Comparison of ENCODE assay signal across 1 cellular context in genomic region chr12:6752931-6753771, GRCh38.
TF ChIP-seq lines count a peak whose summit lies in the region.

Gene MLF2 (minus strand): TSS chr12:6753141. CDS start chr12:6752334, 807 bp downstream.

TF ChIP-seq in K562, 482 proteins besides CTCF, POLR2A, EP300 and RAD21 (continued from another document and continues in another):
- TF ChIP-seq, protein P1, sequence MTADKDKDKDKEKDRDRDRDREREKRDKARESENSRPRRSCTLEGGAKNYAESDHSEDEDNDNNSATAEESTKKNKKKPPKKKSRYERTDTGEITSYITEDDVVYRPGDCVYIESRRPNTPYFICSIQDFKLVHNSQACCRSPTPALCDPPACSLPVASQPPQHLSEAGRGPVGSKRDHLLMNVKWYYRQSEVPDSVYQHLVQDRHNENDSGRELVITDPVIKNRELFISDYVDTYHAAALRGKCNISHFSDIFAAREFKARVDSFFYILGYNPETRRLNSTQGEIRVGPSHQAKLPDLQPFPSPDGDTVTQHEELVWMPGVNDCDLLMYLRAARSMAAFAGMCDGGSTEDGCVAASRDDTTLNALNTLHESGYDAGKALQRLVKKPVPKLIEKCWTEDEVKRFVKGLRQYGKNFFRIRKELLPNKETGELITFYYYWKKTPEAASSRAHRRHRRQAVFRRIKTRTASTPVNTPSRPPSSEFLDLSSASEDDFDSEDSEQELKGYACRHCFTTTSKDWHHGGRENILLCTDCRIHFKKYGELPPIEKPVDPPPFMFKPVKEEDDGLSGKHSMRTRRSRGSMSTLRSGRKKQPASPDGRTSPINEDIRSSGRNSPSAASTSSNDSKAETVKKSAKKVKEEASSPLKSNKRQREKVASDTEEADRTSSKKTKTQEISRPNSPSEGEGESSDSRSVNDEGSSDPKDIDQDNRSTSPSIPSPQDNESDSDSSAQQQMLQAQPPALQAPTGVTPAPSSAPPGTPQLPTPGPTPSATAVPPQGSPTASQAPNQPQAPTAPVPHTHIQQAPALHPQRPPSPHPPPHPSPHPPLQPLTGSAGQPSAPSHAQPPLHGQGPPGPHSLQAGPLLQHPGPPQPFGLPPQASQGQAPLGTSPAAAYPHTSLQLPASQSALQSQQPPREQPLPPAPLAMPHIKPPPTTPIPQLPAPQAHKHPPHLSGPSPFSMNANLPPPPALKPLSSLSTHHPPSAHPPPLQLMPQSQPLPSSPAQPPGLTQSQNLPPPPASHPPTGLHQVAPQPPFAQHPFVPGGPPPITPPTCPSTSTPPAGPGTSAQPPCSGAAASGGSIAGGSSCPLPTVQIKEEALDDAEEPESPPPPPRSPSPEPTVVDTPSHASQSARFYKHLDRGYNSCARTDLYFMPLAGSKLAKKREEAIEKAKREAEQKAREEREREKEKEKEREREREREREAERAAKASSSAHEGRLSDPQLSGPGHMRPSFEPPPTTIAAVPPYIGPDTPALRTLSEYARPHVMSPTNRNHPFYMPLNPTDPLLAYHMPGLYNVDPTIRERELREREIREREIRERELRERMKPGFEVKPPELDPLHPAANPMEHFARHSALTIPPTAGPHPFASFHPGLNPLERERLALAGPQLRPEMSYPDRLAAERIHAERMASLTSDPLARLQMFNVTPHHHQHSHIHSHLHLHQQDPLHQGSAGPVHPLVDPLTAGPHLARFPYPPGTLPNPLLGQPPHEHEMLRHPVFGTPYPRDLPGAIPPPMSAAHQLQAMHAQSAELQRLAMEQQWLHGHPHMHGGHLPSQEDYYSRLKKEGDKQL (CRISPR knock-in tag; IDR thresholded peaks at IDR 0.05; ENCODE audit: borderline replicate concordance) = no peak
- no peak for TF ChIP-seq RBM14 (IDR thresholded peaks at IDR 0.05; ENCODE audit: borderline replicate concordance, insufficient read depth, low read depth, low read length)
- no peak for TF ChIP-seq FIP1L1 (IDR thresholded peaks at IDR 0.05; ENCODE audit: low read depth, low read length, poor library complexity, severe bottlenecking)
- TF ChIP-seq ARID1B (IDR thresholded peaks at IDR 0.05) = peak; percentile 8; the same call in 1 of the 2 replicates
- peak; percentile 35; the same call in 1 of the 2 replicates for TF ChIP-seq CBX1 (IDR thresholded peaks at IDR 0.05; ENCODE audit: low read depth)
- no peak for TF ChIP-seq ZNF668 (CRISPR knock-in tag; IDR thresholded peaks at IDR 0.05)
- peak; percentile 13 to 68; a peak in 1 of 4 replicates for TF ChIP-seq SIN3A (IDR thresholded peaks at IDR 0.05; ENCODE audit: borderline replicate concordance in 2 of 2, control insufficient read depth in 1 of 2, low read depth in 2 of 2, low read length in 2 of 2)
- TF ChIP-seq, protein P2, sequence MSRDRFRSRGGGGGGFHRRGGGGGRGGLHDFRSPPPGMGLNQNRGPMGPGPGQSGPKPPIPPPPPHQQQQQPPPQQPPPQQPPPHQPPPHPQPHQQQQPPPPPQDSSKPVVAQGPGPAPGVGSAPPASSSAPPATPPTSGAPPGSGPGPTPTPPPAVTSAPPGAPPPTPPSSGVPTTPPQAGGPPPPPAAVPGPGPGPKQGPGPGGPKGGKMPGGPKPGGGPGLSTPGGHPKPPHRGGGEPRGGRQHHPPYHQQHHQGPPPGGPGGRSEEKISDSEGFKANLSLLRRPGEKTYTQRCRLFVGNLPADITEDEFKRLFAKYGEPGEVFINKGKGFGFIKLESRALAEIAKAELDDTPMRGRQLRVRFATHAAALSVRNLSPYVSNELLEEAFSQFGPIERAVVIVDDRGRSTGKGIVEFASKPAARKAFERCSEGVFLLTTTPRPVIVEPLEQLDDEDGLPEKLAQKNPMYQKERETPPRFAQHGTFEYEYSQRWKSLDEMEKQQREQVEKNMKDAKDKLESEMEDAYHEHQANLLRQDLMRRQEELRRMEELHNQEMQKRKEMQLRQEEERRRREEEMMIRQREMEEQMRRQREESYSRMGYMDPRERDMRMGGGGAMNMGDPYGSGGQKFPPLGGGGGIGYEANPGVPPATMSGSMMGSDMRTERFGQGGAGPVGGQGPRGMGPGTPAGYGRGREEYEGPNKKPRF (IDR thresholded peaks at IDR 0.05; ENCODE audit: low read depth, low read length) = no peak
- TF ChIP-seq NEUROD1 (IDR thresholded peaks at IDR 0.05; ENCODE audit: borderline replicate concordance, low read depth, low read length, partially characterized antibody) = peak; percentile 30
- no peak for TF ChIP-seq BRF1 (IDR thresholded peaks at IDR 0.05; ENCODE audit: borderline replicate concordance, extremely low read depth, insufficient read length)
- peak; percentile 26 to 83 (median 73); a peak in 4 of 6 replicates for TF ChIP-seq ZBTB11 (CRISPR knock-in tag; IDR thresholded peaks at IDR 0.05)
- TF ChIP-seq RBM15 (IDR thresholded peaks at IDR 0.05; ENCODE audit: insufficient read depth, low read length) = no peak
- no peak for TF ChIP-seq GATAD2A (IDR thresholded peaks at IDR 0.05)
- TF ChIP-seq, protein P3, sequence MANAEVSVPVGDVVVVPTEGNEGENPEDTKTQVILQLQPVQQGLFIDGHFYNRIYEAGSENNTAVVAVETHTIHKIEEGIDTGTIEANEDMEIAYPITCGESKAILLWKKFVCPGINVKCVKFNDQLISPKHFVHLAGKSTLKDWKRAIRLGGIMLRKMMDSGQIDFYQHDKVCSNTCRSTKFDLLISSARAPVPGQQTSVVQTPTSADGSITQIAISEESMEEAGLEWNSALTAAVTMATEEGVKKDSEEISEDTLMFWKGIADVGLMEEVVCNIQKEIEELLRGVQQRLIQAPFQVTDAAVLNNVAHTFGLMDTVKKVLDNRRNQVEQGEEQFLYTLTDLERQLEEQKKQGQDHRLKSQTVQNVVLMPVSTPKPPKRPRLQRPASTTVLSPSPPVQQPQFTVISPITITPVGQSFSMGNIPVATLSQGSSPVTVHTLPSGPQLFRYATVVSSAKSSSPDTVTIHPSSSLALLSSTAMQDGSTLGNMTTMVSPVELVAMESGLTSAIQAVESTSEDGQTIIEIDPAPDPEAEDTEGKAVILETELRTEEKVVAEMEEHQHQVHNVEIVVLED (CRISPR knock-in tag; IDR thresholded peaks at IDR 0.05) = no peak
- no peak for TF ChIP-seq HMG20A (CRISPR knock-in tag; conservative IDR thresholded peaks at IDR 0.05)
- no peak for TF ChIP-seq ZNF696 (CRISPR knock-in tag; conservative IDR thresholded peaks at IDR 0.05)
- TF ChIP-seq ZBTB26 (CRISPR knock-in tag; IDR thresholded peaks at IDR 0.05) = no peak
- no peak for TF ChIP-seq GTF2F1 (IDR thresholded peaks at IDR 0.05; ENCODE audit: low read depth, low read length)
- TF ChIP-seq STAT5B (CRISPR knock-in tag; IDR thresholded peaks at IDR 0.05) = no peak
- peak; percentile 89 for TF ChIP-seq POLR2G (IDR thresholded peaks at IDR 0.05; ENCODE audit: low read depth, low read length)
- no peak for TF ChIP-seq WHSC1 (IDR thresholded peaks at IDR 0.05; ENCODE audit: low read length)
- no peak for TF ChIP-seq REST (CRISPR knock-in tag; IDR thresholded peaks at IDR 0.05; ENCODE audit: low read depth)
- 0 out of 2 replicates have a peak, but pooled peaks have one; percentile 37 for TF ChIP-seq MBD2 (IDR thresholded peaks at IDR 0.05; ENCODE audit: borderline replicate concordance, low read depth)
- TF ChIP-seq SAP30 (IDR thresholded peaks at IDR 0.05; ENCODE audit: borderline replicate concordance, insufficient read depth, low read depth, low read length, poor library complexity, severe bottlenecking) = no peak
- TF ChIP-seq ZFP30 (CRISPR knock-in tag; IDR thresholded peaks at IDR 0.05; ENCODE audit: borderline replicate concordance) = no peak
- TF ChIP-seq EHMT2 (IDR thresholded peaks at IDR 0.05) = no peak
- TF ChIP-seq ADNP (tag; IDR thresholded peaks at IDR 0.05) = no peak
- TF ChIP-seq NCOA1 (IDR thresholded peaks at IDR 0.05; ENCODE audit: low read depth) = peak; percentile 16; the same call in 1 of the 2 replicates
- TF ChIP-seq ZNF134 (CRISPR knock-in tag; conservative IDR thresholded peaks at IDR 0.05) = no peak
- TF ChIP-seq, protein P4, sequence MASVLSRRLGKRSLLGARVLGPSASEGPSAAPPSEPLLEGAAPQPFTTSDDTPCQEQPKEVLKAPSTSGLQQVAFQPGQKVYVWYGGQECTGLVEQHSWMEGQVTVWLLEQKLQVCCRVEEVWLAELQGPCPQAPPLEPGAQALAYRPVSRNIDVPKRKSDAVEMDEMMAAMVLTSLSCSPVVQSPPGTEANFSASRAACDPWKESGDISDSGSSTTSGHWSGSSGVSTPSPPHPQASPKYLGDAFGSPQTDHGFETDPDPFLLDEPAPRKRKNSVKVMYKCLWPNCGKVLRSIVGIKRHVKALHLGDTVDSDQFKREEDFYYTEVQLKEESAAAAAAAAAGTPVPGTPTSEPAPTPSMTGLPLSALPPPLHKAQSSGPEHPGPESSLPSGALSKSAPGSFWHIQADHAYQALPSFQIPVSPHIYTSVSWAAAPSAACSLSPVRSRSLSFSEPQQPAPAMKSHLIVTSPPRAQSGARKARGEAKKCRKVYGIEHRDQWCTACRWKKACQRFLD (CRISPR knock-in tag; IDR thresholded peaks at IDR 0.05) = no peak
- TF ChIP-seq TEAD2 (tag; IDR thresholded peaks at IDR 0.05) = no peak
- TF ChIP-seq KLF13 (tag; IDR thresholded peaks at IDR 0.05; ENCODE audit: borderline replicate concordance, low read depth) = 0 out of 2 replicates have a peak, but pooled peaks have one; percentile 61
- no peak for TF ChIP-seq BCL6 (CRISPR knock-in tag; IDR thresholded peaks at IDR 0.05)
- TF ChIP-seq ZZZ3 (IDR thresholded peaks at IDR 0.05) = no peak
- 0 out of 4 replicates have a peak, but pooled peaks of 1 of the 2 experiments have one; percentile 5 for TF ChIP-seq KDM4B (IDR thresholded peaks at IDR 0.05; ENCODE audit: borderline replicate concordance in 2 of 2, low read depth in 1 of 2)
- peak; percentile 35; the same call in 1 of the 2 replicates for TF ChIP-seq CXXC5 (CRISPR knock-in tag; IDR thresholded peaks at IDR 0.05)
- peak; percentile 52 for TF ChIP-seq RBBP5 (IDR thresholded peaks at IDR 0.05; ENCODE audit: borderline replicate concordance, insufficient read depth, low read length, poor library complexity, severe bottlenecking)
